ENCODE assay signal across 1 cellular context in the genomic region with DNA sequence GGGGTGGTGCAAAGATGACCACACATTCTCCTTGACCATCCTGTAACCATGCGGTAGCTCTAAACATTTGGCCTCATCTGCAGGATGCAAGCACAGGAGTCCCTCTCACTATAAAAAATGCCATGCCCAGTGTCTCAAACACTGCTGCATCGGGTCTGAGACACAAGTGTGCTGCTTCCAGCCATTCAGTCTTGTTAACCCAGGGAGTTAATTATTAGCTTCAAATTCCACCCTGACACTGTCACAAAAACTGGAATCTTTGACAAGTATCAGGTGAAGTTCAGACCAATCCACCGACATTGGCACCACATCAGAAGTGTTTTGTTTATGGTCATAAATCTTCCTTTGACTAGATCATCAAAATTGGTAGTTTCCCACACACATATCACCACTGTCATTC.
TF ChIP-seq lines count a peak whose summit lies in the region.

No MANE protein-coding gene starts in this region.

TF ChIP-seq in HepG2, 621 proteins besides CTCF, POLR2A, EP300 and RAD21 (continued from another document):
- TF ChIP-seq HNF1A (IDR thresholded peaks at IDR 0.05; ENCODE audit: low read depth) (peak; percentile 56), HNF1A (CRISPR knock-in tag; IDR thresholded peaks at IDR 0.05; ENCODE audit: borderline replicate concordance) (no peak), ZNF564 (CRISPR knock-in tag; IDR thresholded peaks at IDR 0.05) (no peak)
